In genomic region chr18:38367473-38367872, GRCh38 we compare ENCODE assay signal across 21 cellular contexts.
A peak's percentile ranks its signal among the peaks of the same experiment; 100 is the strongest.
DNase-seq lines count a peak whose midpoint lies in the region; ATAC-seq and TF ChIP-seq lines count a peak whose summit lies in the region.
"Had no signal": no experiment of that assay in that cellular context is flagged by ENCODE, and none has a peak within 500 bp of the region (broad histone marks: within the 10 kb centered on the region; RNA-seq: fewer than 3 reads in every experiment).

No MANE protein-coding gene starts in this region.

- H3K4me2 ChIP-seq in DND-41 (ENCODE audit: insufficient read depth, low read length): no peak overlapping the region

- no peaks in the 10 kb centered on the region for H3K36me3 ChIP-seq in DND-41 (ENCODE audit: insufficient read depth, low read length)
- H3K36me3 ChIP-seq in upper lobe of left lung: no peaks in the 10 kb centered on the region
- H3K36me3 ChIP-seq: esophagus muscularis mucosa, left ventricle myocardium inferior had no signal

- no peak for TF ChIP-seq POLR2A in upper lobe of left lung (IDR thresholded peaks at IDR 0.05)

- in situ Hi-C loops in astrocyte of the cerebellum (cut with HindIII; ENCODE audit: low sequenced_read_pairs): no loop called here

- H3K4me1 ChIP-seq in DND-41 (ENCODE audit: insufficient read depth, low read length) (no peaks in the 10 kb centered on the region), upper lobe of left lung (peaks cover 0 to 11% (median 0%) of the 10 kb centered on the region in 4 donors)
- H3K4me1 ChIP-seq: esophagus muscularis mucosa, left ventricle myocardium inferior had no signal

- 58 to 73% methylated on average over 1 of the region's 1 CpG for WGBS in upper lobe of left lung, 2 donors

- H3K27ac ChIP-seq in DND-41 (ENCODE audit: low read length) (no peak overlapping the region), upper lobe of left lung (no peak overlapping the region)
- H3K27ac ChIP-seq: esophagus muscularis mucosa, left ventricle myocardium inferior had no signal

- H3K4me3 ChIP-seq in DND-41 (ENCODE audit: low read depth in 1 of 2, low read length in 2 of 2) (no peak overlapping the region), astrocyte of the cerebellum (ENCODE audit: low read depth, low read length) (no peak overlapping the region), upper lobe of left lung (no peak overlapping the region)
- no peak overlapping the region for H3K4me3 ChIP-seq in Jurkat, Clone E6-1 (ENCODE audit: low read length)
- H3K4me3 ChIP-seq: esophagus muscularis mucosa, left ventricle myocardium inferior had no signal

- H2AFZ ChIP-seq in DND-41 (ENCODE audit: low read depth, low read length): no peak overlapping the region

- peaks cover 9% of the 10 kb centered on the region for H3K4me1 Mint-ChIP-seq in nephron
- H3K4me1 Mint-ChIP-seq: activated CD4-positive, alpha-beta memory T cell treated with anti-CD3 and anti-CD28 coated beads, Interleukin-2, amount 10 ng/mL, durations not matched to agents 7 days and 5 days; central memory CD8-positive, alpha-beta T cell had no signal

- H3K27me3 Mint-ChIP-seq in nephron (ENCODE audit: low read depth): no peaks in the 10 kb centered on the region
- H3K27me3 Mint-ChIP-seq: activated CD4-positive, alpha-beta memory T cell treated with anti-CD3 and anti-CD28 coated beads, Interleukin-2, amount 10 ng/mL, durations not matched to agents 7 days and 5 days; activated T-cell treated with anti-CD3 and anti-CD28 coated beads, Interleukin-2, amount 50 U/mL, for 24 hours; central memory CD8-positive, alpha-beta T cell had no signal

- peak overlapping the region in 1 of 3 experiments; percentile 13 for H3K27ac Mint-ChIP-seq in nephron
- H3K27ac Mint-ChIP-seq: activated CD4-positive, alpha-beta memory T cell treated with anti-CD3 and anti-CD28 coated beads, Interleukin-2, amount 10 ng/mL, durations not matched to agents 7 days and 5 days; activated T-cell treated with anti-CD3 and anti-CD28 coated beads, Interleukin-2, amount 50 U/mL, for 24 hours; T-helper 2 cell treated with Interferon-gamma antibody and Interleukin-4, amounts not matched to agents 5 μg/mL and 100 μg/mL, for 36 hours; WTC11 had no signal

- H3K79me2 ChIP-seq in DND-41 (ENCODE audit: insufficient read depth, low read length): no peaks in the 10 kb centered on the region

- DNase-seq in DND-41 (no peak), astrocyte of the cerebellum (ENCODE audit: low read depth) (no peak), DMS114 treated with DMSO at 0.1 percent for 48 hours (lab: John Stamatoyannopoulos, UW; ENCODE audit: unreplicated experiment) (no peak), upper lobe of left lung (no peak)
- DNase-seq in Jurkat, Clone E6-1 (ENCODE audit: low read depth, low spot score): peak; percentile 8
- no peak for DNase-seq in activated CD8-positive, alpha-beta memory T cell treated with anti-CD3 and anti-CD28 coated beads for 24 hours
- DNase-seq: activated CD4-positive, alpha-beta memory T cell treated with anti-CD3 and anti-CD28 coated beads, Interleukin-2, amount 10 ng/mL, durations not matched to agents 7 days and 5 days; activated naive CD4-positive, alpha-beta T cell treated with Interleukin-2 at 50 U/mL for 16 hours; activated T-cell treated with anti-CD3 and anti-CD28 coated beads, Interleukin-2, amount 50 U/mL, for 24 hours; AML-193; anterior cingulate cortex; H7; left ventricle myocardium inferior; NCI-H187; right cardiac atrium; stimulated activated CD4-positive, alpha-beta T cell treated with anti-CD3 and anti-CD28 coated beads, Interleukin-15, amount 100 ng/mL, for 24 hours had no signal

- TF ChIP-seq EP300 in upper lobe of left lung (IDR thresholded peaks at IDR 0.05): no peak

- TF ChIP-seq CTCF in DND-41 (IDR thresholded peaks at IDR 0.05; ENCODE audit: borderline replicate concordance, extremely low read depth, low read length, poor library complexity, severe bottlenecking) (peak; percentile 27), astrocyte of the cerebellum (IDR thresholded peaks at IDR 0.05; ENCODE audit: low read depth, low read length, missing control alignments) (peak; percentile 15), nephron (IDR thresholded peaks at IDR 0.05; ENCODE audit: unreplicated experiment in 3 of 3) (peak in 2 of 3 experiments; percentile 10 to 39), upper lobe of left lung (IDR thresholded peaks at IDR 0.05) (no peak)

- H3K9ac ChIP-seq in DND-41 (ENCODE audit: low read depth, low read length): no peak overlapping the region

- ATAC-seq in DND-41 (ENCODE audit: insufficient read depth, low read depth) (no peak), upper lobe of left lung (ENCODE audit: low FRiP score in 2 of 2) (no peak)
- ATAC-seq: right cardiac atrium, WTC11 had no signal

- no peaks in the 10 kb centered on the region for H3K36me3 Mint-ChIP-seq in nephron (ENCODE audit: low read depth)
- H3K36me3 Mint-ChIP-seq: WTC11 had no signal

- H3K9me3 Mint-ChIP-seq in nephron: no peaks in the 10 kb centered on the region
- H3K9me3 Mint-ChIP-seq: T-helper 2 cell treated with Interferon-gamma antibody and Interleukin-4, amounts not matched to agents 5 μg/mL and 100 μg/mL, for 36 hours; WTC11 had no signal

- no peaks in the 10 kb centered on the region for H4K20me1 ChIP-seq in DND-41 (ENCODE audit: insufficient read depth, low read length)

- H3K27me3 ChIP-seq in DND-41 (ENCODE audit: insufficient read depth, low read length, poor library complexity): no peaks in the 10 kb centered on the region
- no peaks in the 10 kb centered on the region for H3K27me3 ChIP-seq in upper lobe of left lung
- H3K27me3 ChIP-seq: esophagus muscularis mucosa had no signal

- no peak overlapping the region for H3K4me3 Mint-ChIP-seq in nephron
- H3K4me3 Mint-ChIP-seq: activated CD4-positive, alpha-beta memory T cell treated with anti-CD3 and anti-CD28 coated beads, Interleukin-2, amount 10 ng/mL, durations not matched to agents 7 days and 5 days; activated T-cell treated with anti-CD3 and anti-CD28 coated beads, Interleukin-2, amount 50 U/mL, for 24 hours; central memory CD8-positive, alpha-beta T cell; T-helper 2 cell treated with Interferon-gamma antibody and Interleukin-4, amounts not matched to agents 5 μg/mL and 100 μg/mL, for 36 hours; WTC11 had no signal

- no peaks in the 10 kb centered on the region for H3K9me3 ChIP-seq in DND-41 (ENCODE audit: insufficient read depth, low read length, severe bottlenecking)
- no peaks in the 10 kb centered on the region for H3K9me3 ChIP-seq in upper lobe of left lung
- H3K9me3 ChIP-seq: esophagus muscularis mucosa had no signal

Comparison
In these comparisons a context has a peak if more than half of its experiments do, and no peak if none do; other contexts are left out.
1. CTCF ChIP-seq: peak in DND-41 (single experiment), astrocyte of the cerebellum (single experiment) and nephron (2 of 3); none in upper lobe of left lung (0 of 6).